8 cellular contexts compared by ENCODE assay signal in genomic region chr1:53944469-53945182, GRCh38. TPM values are rescaled to one million over a fixed set of nuclear protein-coding genes. Genes with fewer than 3 reads are reported as not detected.
DNase-seq lines count a peak whose midpoint lies in the region; ATAC-seq and TF ChIP-seq lines count a peak whose summit lies in the region.

No MANE protein-coding gene starts in this region.

- no peak overlapping the region for H2BK5ac ChIP-seq in trophoblast cell (ENCODE audit: low read depth, low read length, poor library complexity)

- H3K79me2 ChIP-seq in trophoblast cell (ENCODE audit: control insufficient read depth, insufficient read depth, low read length, poor library complexity) = peaks cover 11% of the 10 kb centered on the region

- intact Hi-C loops in esophagus squamous epithelium (cut with DNase I) = loop anchor here (5.0 kb wide), 1 partner anchor 67 kb away; no protein-coding TSS in a partner anchor
- intact Hi-C loops in sciatic nerve (cut with DNase I) = no loop called here

- no peak overlapping the region for H2BK120ac ChIP-seq in trophoblast cell (ENCODE audit: insufficient read depth, low read length, poor library complexity)

- H3K27ac ChIP-seq in SK-N-MC (peak overlapping the region; percentile 75), esophagus squamous epithelium (peak overlapping the region; percentile 85 to 96 (median 92)), trophoblast cell (ENCODE audit: low read depth, low read length) (no peak overlapping the region)

- no peak overlapping the region for H2AK5ac ChIP-seq in trophoblast cell (ENCODE audit: low read length)

- peak overlapping the region; percentile 98 for H3K4me3 ChIP-seq in SK-N-MC
- peak overlapping the region; percentile 79 to 96 (median 84) for H3K4me3 ChIP-seq in esophagus squamous epithelium
- peak overlapping the region; percentile 93 for H3K4me3 ChIP-seq in trophoblast cell (ENCODE audit: low read depth, low read length)

- peaks cover 14 to 53% (median 21%) of the 10 kb centered on the region in 3 donors for H3K4me1 ChIP-seq in esophagus squamous epithelium
- H3K4me1 ChIP-seq in trophoblast cell (ENCODE audit: control insufficient read depth in 1 of 2, insufficient read depth in 2 of 2, low read length in 2 of 2) = peaks cover 4 to 15% of the 10 kb centered on the region in 2 experiments

- H2BK12ac ChIP-seq in trophoblast cell (ENCODE audit: low read length) = no peak overlapping the region

- peak overlapping the region; percentile 2 for H3K4ac ChIP-seq in trophoblast cell (ENCODE audit: low read depth, low read length)

- H2AFZ ChIP-seq in trophoblast cell (ENCODE audit: insufficient read depth, low read length, poor library complexity) = no peak overlapping the region

- no peak for TF ChIP-seq POLR2A in esophagus squamous epithelium (IDR thresholded peaks at IDR 0.05)

- H3K23ac ChIP-seq in trophoblast cell (ENCODE audit: low read length) = no peak overlapping the region

- no peak for TF ChIP-seq CTCF in esophagus squamous epithelium (IDR thresholded peaks at IDR 0.05)

- H3K9ac ChIP-seq in SK-N-MC (ENCODE audit: insufficient read length) (peak overlapping the region; percentile 82), trophoblast cell (ENCODE audit: low read length) (peak overlapping the region; percentile 9)

- no peak overlapping the region for H4K91ac ChIP-seq in trophoblast cell (ENCODE audit: low read depth, low read length)

- peaks cover 11% of the 10 kb centered on the region for H3K79me1 ChIP-seq in trophoblast cell (ENCODE audit: low read length)

- no peak overlapping the region for H3K18ac ChIP-seq in trophoblast cell (ENCODE audit: low read length)

- H4K8ac ChIP-seq in trophoblast cell (ENCODE audit: low read depth, low read length) = no peak overlapping the region

- DNase-seq in NCI-H748 (lab: John Stamatoyannopoulos, UW; ENCODE audit: unreplicated experiment) (peak; percentile 56), NCI-H748 treated with DMSO at 0.1 percent for 48 hours (lab: John Stamatoyannopoulos, UW) (no peak), SK-N-MC (ENCODE audit: low read depth, low spot score) (no peak), esophagus squamous epithelium (lab: John Stamatoyannopoulos, UW) (no peak), trophoblast cell (peak in 1 of 2 donors; percentile 6), sciatic nerve (ENCODE audit: low spot score) (no peak), HuH-7.5 (ENCODE audit: low spot score) (no peak)
- DNase-seq in stimulated activated CD4-positive, alpha-beta T cell treated with anti-CD3 and anti-CD28 coated beads, Interleukin-2, amount 100 ng/mL, for 24 hours = no peak

- H4K12ac ChIP-seq in trophoblast cell (ENCODE audit: low read depth, low read length) = no peak overlapping the region

- no peaks in the 10 kb centered on the region for H3K27me3 ChIP-seq in esophagus squamous epithelium
- H3K27me3 ChIP-seq in trophoblast cell (ENCODE audit: insufficient read depth, low read length) = no peaks in the 10 kb centered on the region

- WGBS in esophagus squamous epithelium, 2 donors = 47 to 57% methylated on average over 17 to 20 of the region's 20 CpGs
- WGBS in trophoblast cell (ENCODE audit: extremely low coverage, insufficient coverage, insufficient read length) = no CpG with 5 or more reads among the region's 20 CpGs

- H3K36me3 ChIP-seq in SK-N-MC (ENCODE audit: insufficient read depth, low read length) (peaks cover 20% of the 10 kb centered on the region), esophagus squamous epithelium (peaks cover 0 to 3% (median 0%) of the 10 kb centered on the region in 3 donors), trophoblast cell (ENCODE audit: control insufficient read depth in 1 of 2, insufficient read depth in 2 of 2, low read length in 2 of 2) (no peaks in the 10 kb centered on the region)

- H3K14ac ChIP-seq in trophoblast cell (ENCODE audit: low read length) = no peak overlapping the region

- H3K9me3 ChIP-seq in SK-N-MC (ENCODE audit: low read depth, low read length) (no peaks in the 10 kb centered on the region), esophagus squamous epithelium (no peaks in the 10 kb centered on the region), trophoblast cell (ENCODE audit: insufficient read depth, low read depth, low read length) (no peaks in the 10 kb centered on the region)

- peak overlapping the region; percentile 71 for H3K4me2 ChIP-seq in trophoblast cell (ENCODE audit: low read length)

- ATAC-seq in sciatic nerve = no peak

RNA-seq across cellular contexts. Expression of gene IFT25, which starts 0.9 kb away (rescaled TPM):
- total RNA-seq in esophagus squamous epithelium (10 to 100 TPM; 11.7 to 24.6 (median 17.1) TPM), sciatic nerve (33.5 TPM)
- polyA plus RNA-seq in trophoblast cell (2013) = 38.6 and 39.1 TPM in 2 replicates

RNA-seq across cellular contexts. Expression of gene LRRC42, which starts 1.5 kb away (rescaled TPM):
- total RNA-seq in esophagus squamous epithelium = 10 to 100 TPM; 18.7 to 24.3 (median 23.3) TPM
- polyA plus RNA-seq in trophoblast cell (2013) = 36.9 and 39.5 TPM in 2 replicates
- 26.9 TPM for total RNA-seq in sciatic nerve

RNA-seq across cellular contexts. Expression of gene DIO1, which starts 50.6 kb away (rescaled TPM):
- total RNA-seq in esophagus squamous epithelium = not detected
- polyA plus RNA-seq in trophoblast cell (2013) = 0.11 and 0.15 TPM in 2 replicates
- not detected for total RNA-seq in sciatic nerve

RNA-seq across cellular contexts. Expression of gene YIPF1, which starts 55.0 kb away (rescaled TPM):
- total RNA-seq in esophagus squamous epithelium (10 to 100 TPM; 15.8 to 25.3 (median 17.0) TPM), sciatic nerve (16.6 TPM)
- polyA plus RNA-seq in trophoblast cell (2013) = 33.0 and 35.9 TPM in 2 replicates
